ENCODE assay signal across 10 cellular contexts in the genomic region with DNA sequence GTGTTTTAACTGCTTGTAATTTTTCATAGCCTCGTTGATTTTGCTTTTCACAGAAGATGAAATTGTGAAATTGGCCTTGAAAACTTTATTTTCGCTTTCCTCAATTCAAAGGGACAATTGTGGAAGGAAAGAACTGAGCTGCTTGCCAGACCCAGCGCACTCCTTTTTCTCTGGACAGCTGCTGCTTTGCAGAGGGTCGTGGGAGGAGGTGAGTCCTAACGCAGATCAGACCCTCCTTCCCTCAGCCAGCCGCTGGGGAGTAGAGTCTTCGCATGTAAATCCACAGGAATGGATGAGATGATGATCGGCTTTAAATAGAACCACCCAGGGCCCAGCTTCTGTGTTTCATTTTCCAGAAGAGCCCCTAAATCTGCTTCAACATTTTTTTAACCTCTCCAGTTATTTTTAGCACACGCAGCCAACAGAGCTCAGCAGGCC. TPM values are rescaled to one million over a fixed set of nuclear protein-coding genes. Genes with fewer than 3 reads are reported as not detected.
DNase-seq lines count a peak whose midpoint lies in the region; ATAC-seq and TF ChIP-seq lines count a peak whose summit lies in the region.
"Had no signal": no experiment of that assay in that cellular context is flagged by ENCODE, and none has a peak within 500 bp of the region (broad histone marks: within the 10 kb centered on the region; RNA-seq: fewer than 3 reads in every experiment).

No MANE protein-coding gene starts in this region.

- peaks cover 3% of the 10 kb centered on the region for H3K36me3 Mint-ChIP-seq in effector memory CD8-positive, alpha-beta T cell (ENCODE audit: insufficient read depth)
- no peaks in the 10 kb centered on the region for H3K36me3 Mint-ChIP-seq in naive B cell
- H3K36me3 Mint-ChIP-seq: natural killer cell treated with Interleukin-12 subunit alpha and Interleukin-12 subunit beta and Interleukin-15 and Interleukin-18, amount 100 ng/mL, for 72 hours had no signal

- no peak for ATAC-seq in effector memory CD8-positive, alpha-beta T cell (replicated peaks)
- ATAC-seq in naive B cell (ENCODE audit: low read depth in 2 of 2) = peak; percentile 3 to 9
- no peak for ATAC-seq in stimulated activated naive CD8-positive, alpha-beta T cell treated with anti-CD3 and anti-CD28 coated beads, Interleukin-15, amount 100 ng/mL, for 72 hours
- ATAC-seq in GM21576 (IDR thresholded peaks at IDR 0.05; ENCODE audit: unreplicated experiment) = no peak

- peak overlapping the region in 1 of 2 donors; percentile 50 for H3K4me3 Mint-ChIP-seq in effector memory CD8-positive, alpha-beta T cell
- H3K4me3 Mint-ChIP-seq in naive B cell = peak overlapping the region; percentile 40 to 88 (median 73)
- H3K4me3 Mint-ChIP-seq in stimulated activated naive CD8-positive, alpha-beta T cell treated with anti-CD3 and anti-CD28 coated beads, Interleukin-15, amount 100 ng/mL, for 72 hours = peak overlapping the region in 1 of 2 donors; percentile 35

- H3K4me1 Mint-ChIP-seq in effector memory CD8-positive, alpha-beta T cell (ENCODE audit: low read depth in 2 of 2) = peaks cover 31 to 38% of the 10 kb centered on the region in 2 donors
- peaks cover 23 to 37% (median 31%) of the 10 kb centered on the region in 3 donors for H3K4me1 Mint-ChIP-seq in naive B cell
- H3K4me1 Mint-ChIP-seq in stimulated activated naive CD8-positive, alpha-beta T cell treated with anti-CD3 and anti-CD28 coated beads, Interleukin-15, amount 100 ng/mL, for 72 hours = peaks cover 33% of the 10 kb centered on the region

- H2AFZ ChIP-seq in ACC112 (ENCODE audit: low read length, unreplicated experiment) = peak overlapping the region; percentile 95

- peak overlapping the region; percentile 74 for H3K4me3 ChIP-seq in ACC112 (ENCODE audit: low read depth, low read length)

- no peak overlapping the region for H3K27ac ChIP-seq in ACC112 (ENCODE audit: low read depth, low read length)

- no peaks in the 10 kb centered on the region for H3K79me2 ChIP-seq in ACC112 (ENCODE audit: control insufficient read depth, insufficient read depth, low read length, unreplicated experiment)

- DNase-seq in MV-4-11 (lab: John Stamatoyannopoulos, UW) (peak; percentile 15), naive B cell (no peak), GM20000 (ENCODE audit: low spot score) (no peak), NCI-H2196 treated with DMSO at 0.1 percent for 48 hours (lab: John Stamatoyannopoulos, UW; ENCODE audit: unreplicated experiment) (no peak)
- DNase-seq in effector memory CD8-positive, alpha-beta T cell = no peak
- DNase-seq in stimulated activated naive CD8-positive, alpha-beta T cell treated with anti-CD3 and anti-CD28 coated beads, Interleukin-15, amount 100 ng/mL, for 72 hours = no peak

- H3K4me1 ChIP-seq in ACC112 (ENCODE audit: control insufficient read depth, insufficient read depth, low read length, unreplicated experiment) = peaks cover 11% of the 10 kb centered on the region

- no peaks in the 10 kb centered on the region for H3K36me3 ChIP-seq in ACC112 (ENCODE audit: insufficient read depth, low read length)

- TF ChIP-seq CTCF in GM20000 (IDR thresholded peaks at IDR 0.05; ENCODE audit: extremely low read depth, missing control alignments) = no peak

- no peaks in the 10 kb centered on the region for H3K27me3 Mint-ChIP-seq in effector memory CD8-positive, alpha-beta T cell
- no peaks in the 10 kb centered on the region for H3K27me3 Mint-ChIP-seq in naive B cell
- no peaks in the 10 kb centered on the region for H3K27me3 Mint-ChIP-seq in stimulated activated naive CD8-positive, alpha-beta T cell treated with anti-CD3 and anti-CD28 coated beads, Interleukin-15, amount 100 ng/mL, for 72 hours
- H3K27me3 Mint-ChIP-seq: natural killer cell treated with Interleukin-12 subunit alpha and Interleukin-12 subunit beta and Interleukin-15 and Interleukin-18, amount 100 ng/mL, for 72 hours had no signal

- no peaks in the 10 kb centered on the region for H3K27me3 ChIP-seq in ACC112 (ENCODE audit: insufficient read depth, low read length)

- no peaks in the 10 kb centered on the region for H3K9me3 Mint-ChIP-seq in effector memory CD8-positive, alpha-beta T cell
- no peaks in the 10 kb centered on the region for H3K9me3 Mint-ChIP-seq in naive B cell
- H3K9me3 Mint-ChIP-seq in stimulated activated naive CD8-positive, alpha-beta T cell treated with anti-CD3 and anti-CD28 coated beads, Interleukin-15, amount 100 ng/mL, for 72 hours = no peaks in the 10 kb centered on the region
- H3K9me3 Mint-ChIP-seq: activated CD8-positive, alpha-beta T cell treated with anti-CD3 and anti-CD28 coated beads for 36 hours; natural killer cell treated with Interleukin-12 subunit alpha and Interleukin-12 subunit beta and Interleukin-15 and Interleukin-18, amount 100 ng/mL, for 72 hours had no signal

- H3K27ac Mint-ChIP-seq in effector memory CD8-positive, alpha-beta T cell = peak overlapping the region; percentile 55 to 88
- H3K27ac Mint-ChIP-seq in naive B cell = peak overlapping the region in 4 of 6 donors; percentile 36 to 76 (median 63)
- H3K27ac Mint-ChIP-seq in stimulated activated naive CD8-positive, alpha-beta T cell treated with anti-CD3 and anti-CD28 coated beads, Interleukin-15, amount 100 ng/mL, for 72 hours = no peak overlapping the region
- H3K27ac Mint-ChIP-seq: activated CD8-positive, alpha-beta T cell treated with anti-CD3 and anti-CD28 coated beads for 36 hours had no signal

RNA-seq across cellular contexts. Expression of gene UBE2E1, which starts 42.7 kb away (rescaled TPM):
- 10 to 100 TPM in 5 of 6 donors, 1 to 10 TPM in 1; 8.7 to 33.7 (median 18.1) TPM for polyA plus RNA-seq in naive B cell (ENCODE audit: low read depth in 6 of 6)

Comparison
In these comparisons a context has a peak if more than half of its experiments do, and no peak if none do; other contexts are left out.
1. ATAC-seq: peak in naive B cell (2 of 2); none in effector memory CD8-positive, alpha-beta T cell (single experiment), stimulated activated naive CD8-positive, alpha-beta T cell treated with anti-CD3 and anti-CD28 coated beads, Interleukin-15, amount 100 ng/mL, for 72 hours (single experiment) and GM21576 (single experiment).
2. H3K27ac Mint-ChIP-seq: peak in effector memory CD8-positive, alpha-beta T cell (2 of 2) and naive B cell (4 of 6); none in stimulated activated naive CD8-positive, alpha-beta T cell treated with anti-CD3 and anti-CD28 coated beads, Interleukin-15, amount 100 ng/mL, for 72 hours (0 of 2).